ENCODE assay signal across 1 cellular context in the genomic region with DNA sequence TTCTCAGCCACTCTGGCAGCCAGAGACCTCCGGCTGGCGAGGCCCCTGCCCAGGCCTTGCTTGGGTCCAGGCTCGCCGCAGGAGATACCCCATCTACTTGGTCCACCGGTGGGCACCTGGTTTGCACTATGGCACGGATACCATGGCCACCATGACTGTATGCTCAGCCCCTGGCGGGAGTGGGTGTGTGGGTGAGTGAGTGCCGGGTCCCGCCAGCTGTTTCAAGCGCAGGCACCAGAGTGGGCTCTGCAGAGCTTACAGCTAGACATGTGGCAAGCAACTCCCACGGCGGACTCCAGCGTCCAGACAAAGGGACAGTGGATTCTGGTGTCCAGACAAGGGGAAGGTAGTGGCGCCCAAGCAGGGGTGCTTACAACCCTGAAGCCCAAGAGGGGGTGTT.
TF ChIP-seq lines count a peak whose summit lies in the region.

No MANE protein-coding gene starts in this region.

TF ChIP-seq in H1, 55 proteins besides CTCF, POLR2A, EP300 and RAD21:
- TF ChIP-seq RNF2 (IDR thresholded peaks at IDR 0.05; ENCODE audit: borderline replicate concordance, low read depth, low read length, missing control alignments, poor library complexity, severe bottlenecking), result no peak
- no peak for TF ChIP-seq SRF (IDR thresholded peaks at IDR 0.05; ENCODE audit: low read depth, low read length)
- TF ChIP-seq, protein P1, sequence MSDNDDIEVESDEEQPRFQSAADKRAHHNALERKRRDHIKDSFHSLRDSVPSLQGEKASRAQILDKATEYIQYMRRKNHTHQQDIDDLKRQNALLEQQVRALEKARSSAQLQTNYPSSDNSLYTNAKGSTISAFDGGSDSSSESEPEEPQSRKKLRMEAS (IDR thresholded peaks at IDR 0.05), result no peak
- no peak for TF ChIP-seq SIN3A (conservative IDR thresholded peaks at IDR 0.05 in 1 of 2, IDR thresholded peaks at IDR 0.05 in 1 of 2; ENCODE audit: low read depth in 1 of 2, low read length in 2 of 2)
- TF ChIP-seq CBX8 (IDR thresholded peaks at IDR 0.05; ENCODE audit: borderline replicate concordance, low read depth, low read length), result no peak
- TF ChIP-seq PHF8 (conservative IDR thresholded peaks at IDR 0.05; ENCODE audit: low read depth, low read length), result no peak
TF ChIP-seq in H1: peak in this region for 0.
